In genomic region chr6:169190970-169191369, GRCh38 we compare ENCODE assay signal across 19 cellular contexts.
DNase-seq lines count a peak whose midpoint lies in the region; ATAC-seq and TF ChIP-seq lines count a peak whose summit lies in the region.
"Had no signal": no experiment of that assay in that cellular context is flagged by ENCODE, and none has a peak within 500 bp of the region (broad histone marks: within the 10 kb centered on the region; RNA-seq: fewer than 3 reads in every experiment).

No MANE protein-coding gene starts in this region.

- peak overlapping the region; percentile 74 for H3K9ac ChIP-seq in mesenchymal stem cell (ENCODE audit: low read length)
- peak overlapping the region in 3 of 5 donors; percentile 43 to 54 (median 48) for H3K9ac ChIP-seq in subcutaneous abdominal adipose tissue (ENCODE audit: low read length in 5 of 5)

- no peak overlapping the region for H3K4me3 ChIP-seq in H7 (ENCODE audit: insufficient read depth, low read depth, low read length)
- no peak overlapping the region for H3K4me3 ChIP-seq in mesenchymal stem cell (ENCODE audit: insufficient read depth in 1 of 2, low read depth in 1 of 2, low read length in 2 of 2)
- no peak overlapping the region for H3K4me3 ChIP-seq in subcutaneous abdominal adipose tissue (ENCODE audit: low read depth in 1 of 5, low read length in 5 of 5)
- H3K4me3 ChIP-seq: hepatocyte had no signal

- no peak overlapping the region for H2BK12ac ChIP-seq in mesenchymal stem cell (ENCODE audit: low read length in 2 of 2)

- peaks cover 9% of the 10 kb centered on the region for H3K9me3 Mint-ChIP-seq in chondrocyte (ENCODE audit: low read depth)
- H3K9me3 Mint-ChIP-seq: activated naive CD8-positive, alpha-beta T cell treated with anti-CD3 and anti-CD28 coated beads for 36 hours; central memory CD8-positive, alpha-beta T cell had no signal

- no peak overlapping the region for H3K23ac ChIP-seq in mesenchymal stem cell (ENCODE audit: low read length in 2 of 2)

- peaks cover 10% of the 10 kb centered on the region for H3K36me3 Mint-ChIP-seq in chondrocyte (ENCODE audit: low read depth)
- H3K36me3 Mint-ChIP-seq: activated naive CD8-positive, alpha-beta T cell treated with anti-CD3 and anti-CD28 coated beads for 36 hours; stimulated activated naive B cell treated with anti-CD40 and anti-IgM and Interleukin-4, amounts not matched to agents 10 μg/mL and 1 μg/mL and 100 μg/mL, for 72 hours; T-cell had no signal

- DNase-seq in H7, result peak; percentile 17
- no peak for DNase-seq in chondrocyte (ENCODE audit: low spot score)
- no peak for DNase-seq in mesenchymal stem cell
- DNase-seq in NCI-H1048 (lab: John Stamatoyannopoulos, UW), result no peak
- DNase-seq in NCI-H1694 treated with DMSO at 0.1 percent for 48 hours (lab: John Stamatoyannopoulos, UW), result no peak
- DNase-seq in NCI-H446 (lab: John Stamatoyannopoulos, UW), result no peak
- DNase-seq: activated CD8-positive, alpha-beta T cell treated with anti-CD3 and anti-CD28 coated beads for 36 hours; activated naive CD8-positive, alpha-beta T cell treated with anti-CD3 and anti-CD28 coated beads for 36 hours; activated T-cell treated with anti-CD3 and anti-CD28 coated beads, Interleukin-2, amount 50 U/mL, for 48 hours; effector CD8-positive, alpha-beta T cell; NCI-H1436 treated with DMSO at 0.1 percent for 48 hours; nucleus accumbens; stimulated activated naive B cell treated with anti-CD40 and anti-IgM and Interleukin-4, amounts not matched to agents 10 μg/mL and 1 μg/mL and 100 μg/mL, for 72 hours; T-cell had no signal

- TF ChIP-seq CTCF in chondrocyte (IDR thresholded peaks at IDR 0.05), result no peak

- peak overlapping the region; percentile 8 for H2AK5ac ChIP-seq in mesenchymal stem cell (ENCODE audit: low read length, severe bottlenecking)

- H3K4me3 Mint-ChIP-seq in chondrocyte (ENCODE audit: unreplicated experiment), result no peak overlapping the region
- H3K4me3 Mint-ChIP-seq: activated CD8-positive, alpha-beta T cell treated with anti-CD3 and anti-CD28 coated beads for 36 hours; activated naive CD8-positive, alpha-beta T cell treated with anti-CD3 and anti-CD28 coated beads for 36 hours; central memory CD8-positive, alpha-beta T cell; stimulated activated naive B cell treated with anti-CD40 and anti-IgM and Interleukin-4, amounts not matched to agents 10 μg/mL and 1 μg/mL and 100 μg/mL, for 72 hours; T-cell had no signal

- H3K4me1 Mint-ChIP-seq in chondrocyte (ENCODE audit: low read depth), result peaks cover 70% of the 10 kb centered on the region
- H3K4me1 Mint-ChIP-seq: stimulated activated naive B cell treated with anti-CD40 and anti-IgM and Interleukin-4, amounts not matched to agents 10 μg/mL and 1 μg/mL and 100 μg/mL, for 72 hours had no signal

- no peak overlapping the region for H4K91ac ChIP-seq in mesenchymal stem cell (ENCODE audit: low read length)

- no peak overlapping the region for H3K4me2 ChIP-seq in mesenchymal stem cell (ENCODE audit: low read length, poor library complexity, severe bottlenecking)
- H3K4me2 ChIP-seq: hepatocyte had no signal

- H3K79me1 ChIP-seq in mesenchymal stem cell (replicated peaks; ENCODE audit: low read length, poor library complexity, severe bottlenecking), result no peaks in the 10 kb centered on the region

- H3K36me3 ChIP-seq in H7 (replicated peaks; ENCODE audit: control insufficient read depth, insufficient read depth, low read length) (no peaks in the 10 kb centered on the region), mesenchymal stem cell (ENCODE audit: control insufficient read depth in 1 of 2, insufficient read depth in 2 of 2, low read depth in 1 of 2, low read length in 2 of 2) (no peaks in the 10 kb centered on the region), subcutaneous abdominal adipose tissue (ENCODE audit: control insufficient read depth in 5 of 5, insufficient read depth in 5 of 5, low read length in 5 of 5) (no peaks in the 10 kb centered on the region)

- H3K27me3 Mint-ChIP-seq in chondrocyte (ENCODE audit: low read depth), result no peaks in the 10 kb centered on the region

- H3K18ac ChIP-seq in mesenchymal stem cell (ENCODE audit: low read depth in 1 of 2, low read length in 2 of 2), result no peak overlapping the region

- H3K14ac ChIP-seq in mesenchymal stem cell (ENCODE audit: low read length in 2 of 2), result no peak overlapping the region

- H2BK5ac ChIP-seq in mesenchymal stem cell (ENCODE audit: low read depth, low read length, poor library complexity, severe bottlenecking), result no peak overlapping the region

- H2AFZ ChIP-seq in mesenchymal stem cell (ENCODE audit: low read depth, low read length), result no peak overlapping the region
- H2AFZ ChIP-seq: hepatocyte had no signal

- no peak overlapping the region for H3K4ac ChIP-seq in mesenchymal stem cell (ENCODE audit: low read depth in 1 of 2, low read length in 2 of 2)

- H2BK15ac ChIP-seq in mesenchymal stem cell (ENCODE audit: low read depth, poor library complexity, severe bottlenecking), result no peak overlapping the region

- H4K8ac ChIP-seq in mesenchymal stem cell (ENCODE audit: low read length), result no peak overlapping the region

- no peak overlapping the region for H2BK120ac ChIP-seq in mesenchymal stem cell (ENCODE audit: low read depth, low read length)

- no peaks in the 10 kb centered on the region for H3K27me3 ChIP-seq in H7 (ENCODE audit: control insufficient read depth, insufficient read depth, low read length)
- H3K27me3 ChIP-seq in mesenchymal stem cell (ENCODE audit: control insufficient read depth in 1 of 2, insufficient read depth in 1 of 2, low read length in 2 of 2), result no peaks in the 10 kb centered on the region
- no peaks in the 10 kb centered on the region for H3K27me3 ChIP-seq in subcutaneous abdominal adipose tissue (ENCODE audit: control insufficient read depth in 5 of 5, insufficient read depth in 4 of 5, low read length in 5 of 5)
- H3K27me3 ChIP-seq: hepatocyte had no signal

- H3K9me3 ChIP-seq in mesenchymal stem cell (ENCODE audit: control insufficient read depth, low read length) (no peaks in the 10 kb centered on the region), subcutaneous abdominal adipose tissue (ENCODE audit: control insufficient read depth in 5 of 5, low read length in 5 of 5) (no peaks in the 10 kb centered on the region)

- no peak for ATAC-seq in HG02678 (IDR thresholded peaks at IDR 0.05; ENCODE audit: unreplicated experiment)
- ATAC-seq: activated CD8-positive, alpha-beta T cell treated with anti-CD3 and anti-CD28 coated beads for 36 hours; stimulated activated naive B cell treated with anti-CD40 and anti-IgM and Interleukin-4, amounts not matched to agents 10 μg/mL and 1 μg/mL and 100 μg/mL, for 72 hours; T-cell had no signal

- H3K27ac ChIP-seq in mesenchymal stem cell (ENCODE audit: low read length, poor library complexity, severe bottlenecking) (peak overlapping the region; percentile 17), subcutaneous abdominal adipose tissue (ENCODE audit: low read depth, low read length) (peak overlapping the region; percentile 66)
- H3K27ac ChIP-seq: hepatocyte, VCaP had no signal

- WGBS in mesenchymal stem cell, result 95% methylated on average over 5 of the region's 8 CpGs

- peak overlapping the region; percentile 91 for H3K27ac Mint-ChIP-seq in chondrocyte (ENCODE audit: unreplicated experiment)
- H3K27ac Mint-ChIP-seq: activated CD8-positive, alpha-beta T cell treated with anti-CD3 and anti-CD28 coated beads for 36 hours; activated naive CD8-positive, alpha-beta T cell treated with anti-CD3 and anti-CD28 coated beads for 36 hours; stimulated activated naive B cell treated with anti-CD40 and anti-IgM and Interleukin-4, amounts not matched to agents 10 μg/mL and 1 μg/mL and 100 μg/mL, for 72 hours; T-cell had no signal

- H3K4me1 ChIP-seq in mesenchymal stem cell (ENCODE audit: control insufficient read depth, insufficient read depth, low read depth, low read length) (peaks cover 25% of the 10 kb centered on the region), subcutaneous abdominal adipose tissue (ENCODE audit: control insufficient read depth in 5 of 5, insufficient read depth in 5 of 5, low read length in 5 of 5) (peaks cover 0 to 26% (median 16%) of the 10 kb centered on the region in 5 donors)
